ENCODE assay signal across 1 cellular context in genomic region chr10:123139521-123140163, GRCh38.
TF ChIP-seq lines count a peak whose summit lies in the region.

No MANE protein-coding gene starts in this region.

TF ChIP-seq in K562, 482 proteins besides CTCF, POLR2A, EP300 and RAD21 (continued from another document):
- TF ChIP-seq NR0B1 (IDR thresholded peaks at IDR 0.05; ENCODE audit: partially characterized antibody) (no peak), MTF1 (CRISPR knock-in tag; IDR thresholded peaks at IDR 0.05; ENCODE audit: borderline replicate concordance) (no peak), KDM2B (CRISPR knock-in tag; IDR thresholded peaks at IDR 0.05) (no peak), POLR2G (IDR thresholded peaks at IDR 0.05; ENCODE audit: low read depth, low read length) (peak; percentile 76), MTA3 (IDR thresholded peaks at IDR 0.05; ENCODE audit: borderline replicate concordance) (peak; percentile 62; the same call in 1 of the 2 replicates), PTBP1 (IDR thresholded peaks at IDR 0.05; ENCODE audit: low read depth, low read length) (no peak), HCFC1 (IDR thresholded peaks at IDR 0.05; ENCODE audit: low read depth, low read length) (no peak), FOSL1 (tag; conservative IDR thresholded peaks at IDR 0.05) (no peak), HMGXB4 (CRISPR knock-in tag; IDR thresholded peaks at IDR 0.05) (no peak), YY1 (IDR thresholded peaks at IDR 0.05; ENCODE audit: borderline replicate concordance in 1 of 3, control insufficient read depth in 1 of 3, extremely low read depth in 1 of 3, insufficient read depth in 3 of 3, insufficient read length in 1 of 3, insufficient replicate concordance in 2 of 3, low read depth in 1 of 3, low read length in 2 of 3) (peak in 1 of 3 experiments; percentile 23), XRCC3 (IDR thresholded peaks at IDR 0.05) (no peak), ILF3 (IDR thresholded peaks at IDR 0.05; ENCODE audit: borderline replicate concordance) (no peak), ELF1 (tag; IDR thresholded peaks at IDR 0.05) (no peak), HDAC1 (IDR thresholded peaks at IDR 0.05) (peak in 1 of 2 experiments; percentile 53; a peak in 2 of 4 replicates), ZNF511 (CRISPR knock-in tag; IDR thresholded peaks at IDR 0.05) (no peak), FOXM1 (IDR thresholded peaks at IDR 0.05; ENCODE audit: low read depth) (no peak), FOXM1 (CRISPR knock-in tag; IDR thresholded peaks at IDR 0.05; ENCODE audit: low read depth) (no peak), CXXC5 (CRISPR knock-in tag; IDR thresholded peaks at IDR 0.05) (peak; percentile 68), ZNF197 (CRISPR knock-in tag; IDR thresholded peaks at IDR 0.05; ENCODE audit: low read depth) (no peak), ZNF584 (CRISPR knock-in tag; IDR thresholded peaks at IDR 0.05; ENCODE audit: low read depth) (no peak), ZBTB1 (CRISPR knock-in tag; IDR thresholded peaks at IDR 0.05; ENCODE audit: borderline replicate concordance, low read depth) (no peak), ZNF124 (CRISPR knock-in tag; IDR thresholded peaks at IDR 0.05) (no peak), PML (IDR thresholded peaks at IDR 0.05; ENCODE audit: low read length) (peak; percentile 53; the same call in 1 of the 2 replicates), MAZ (CRISPR knock-in tag; conservative IDR thresholded peaks at IDR 0.05 in 1 of 2, IDR thresholded peaks at IDR 0.05 in 1 of 2) (0 out of 4 replicates have a peak, but pooled peaks of 1 of the 2 experiments have one; percentile 17), GTF2F1 (IDR thresholded peaks at IDR 0.05; ENCODE audit: low read depth, low read length) (no peak), LEF1 (IDR thresholded peaks at IDR 0.05) (no peak)
- TF ChIP-seq, protein P1, sequence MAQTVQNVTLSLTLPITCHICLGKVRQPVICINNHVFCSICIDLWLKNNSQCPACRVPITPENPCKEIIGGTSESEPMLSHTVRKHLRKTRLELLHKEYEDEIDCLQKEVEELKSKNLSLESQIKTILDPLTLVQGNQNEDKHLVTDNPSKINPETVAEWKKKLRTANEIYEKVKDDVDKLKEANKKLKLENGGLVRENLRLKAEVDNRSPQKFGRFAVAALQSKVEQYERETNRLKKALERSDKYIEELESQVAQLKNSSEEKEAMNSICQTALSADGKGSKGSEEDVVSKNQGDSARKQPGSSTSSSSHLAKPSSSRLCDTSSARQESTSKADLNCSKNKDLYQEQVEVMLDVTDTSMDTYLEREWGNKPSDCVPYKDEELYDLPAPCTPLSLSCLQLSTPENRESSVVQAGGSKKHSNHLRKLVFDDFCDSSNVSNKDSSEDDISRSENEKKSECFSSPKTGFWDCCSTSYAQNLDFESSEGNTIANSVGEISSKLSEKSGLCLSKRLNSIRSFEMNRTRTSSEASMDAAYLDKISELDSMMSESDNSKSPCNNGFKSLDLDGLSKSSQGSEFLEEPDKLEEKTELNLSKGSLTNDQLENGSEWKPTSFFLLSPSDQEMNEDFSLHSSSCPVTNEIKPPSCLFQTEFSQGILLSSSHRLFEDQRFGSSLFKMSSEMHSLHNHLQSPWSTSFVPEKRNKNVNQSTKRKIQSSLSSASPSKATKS (CRISPR knock-in tag; IDR thresholded peaks at IDR 0.05): no peak
- TF ChIP-seq, protein P2, sequence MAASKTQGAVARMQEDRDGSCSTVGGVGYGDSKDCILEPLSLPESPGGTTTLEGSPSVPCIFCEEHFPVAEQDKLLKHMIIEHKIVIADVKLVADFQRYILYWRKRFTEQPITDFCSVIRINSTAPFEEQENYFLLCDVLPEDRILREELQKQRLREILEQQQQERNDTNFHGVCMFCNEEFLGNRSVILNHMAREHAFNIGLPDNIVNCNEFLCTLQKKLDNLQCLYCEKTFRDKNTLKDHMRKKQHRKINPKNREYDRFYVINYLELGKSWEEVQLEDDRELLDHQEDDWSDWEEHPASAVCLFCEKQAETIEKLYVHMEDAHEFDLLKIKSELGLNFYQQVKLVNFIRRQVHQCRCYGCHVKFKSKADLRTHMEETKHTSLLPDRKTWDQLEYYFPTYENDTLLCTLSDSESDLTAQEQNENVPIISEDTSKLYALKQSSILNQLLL (CRISPR knock-in tag; IDR thresholded peaks at IDR 0.05; ENCODE audit: borderline replicate concordance): no peak
- TF ChIP-seq, protein P3, sequence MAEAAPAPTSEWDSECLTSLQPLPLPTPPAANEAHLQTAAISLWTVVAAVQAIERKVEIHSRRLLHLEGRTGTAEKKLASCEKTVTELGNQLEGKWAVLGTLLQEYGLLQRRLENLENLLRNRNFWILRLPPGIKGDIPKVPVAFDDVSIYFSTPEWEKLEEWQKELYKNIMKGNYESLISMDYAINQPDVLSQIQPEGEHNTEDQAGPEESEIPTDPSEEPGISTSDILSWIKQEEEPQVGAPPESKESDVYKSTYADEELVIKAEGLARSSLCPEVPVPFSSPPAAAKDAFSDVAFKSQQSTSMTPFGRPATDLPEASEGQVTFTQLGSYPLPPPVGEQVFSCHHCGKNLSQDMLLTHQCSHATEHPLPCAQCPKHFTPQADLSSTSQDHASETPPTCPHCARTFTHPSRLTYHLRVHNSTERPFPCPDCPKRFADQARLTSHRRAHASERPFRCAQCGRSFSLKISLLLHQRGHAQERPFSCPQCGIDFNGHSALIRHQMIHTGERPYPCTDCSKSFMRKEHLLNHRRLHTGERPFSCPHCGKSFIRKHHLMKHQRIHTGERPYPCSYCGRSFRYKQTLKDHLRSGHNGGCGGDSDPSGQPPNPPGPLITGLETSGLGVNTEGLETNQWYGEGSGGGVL (CRISPR knock-in tag; IDR thresholded peaks at IDR 0.05): no peak
- TF ChIP-seq, protein P4, sequence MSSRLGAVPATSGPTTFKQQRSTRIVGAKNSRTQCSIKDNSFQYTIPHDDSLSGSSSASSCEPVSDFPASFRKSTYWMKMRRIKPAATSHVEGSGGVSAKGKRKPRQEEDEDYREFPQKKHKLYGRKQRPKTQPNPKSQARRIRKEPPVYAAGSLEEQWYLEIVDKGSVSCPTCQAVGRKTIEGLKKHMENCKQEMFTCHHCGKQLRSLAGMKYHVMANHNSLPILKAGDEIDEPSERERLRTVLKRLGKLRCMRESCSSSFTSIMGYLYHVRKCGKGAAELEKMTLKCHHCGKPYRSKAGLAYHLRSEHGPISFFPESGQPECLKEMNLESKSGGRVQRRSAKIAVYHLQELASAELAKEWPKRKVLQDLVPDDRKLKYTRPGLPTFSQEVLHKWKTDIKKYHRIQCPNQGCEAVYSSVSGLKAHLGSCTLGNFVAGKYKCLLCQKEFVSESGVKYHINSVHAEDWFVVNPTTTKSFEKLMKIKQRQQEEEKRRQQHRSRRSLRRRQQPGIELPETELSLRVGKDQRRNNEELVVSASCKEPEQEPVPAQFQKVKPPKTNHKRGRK (tag; IDR thresholded peaks at IDR 0.05): no peak
- TF ChIP-seq, protein P5, sequence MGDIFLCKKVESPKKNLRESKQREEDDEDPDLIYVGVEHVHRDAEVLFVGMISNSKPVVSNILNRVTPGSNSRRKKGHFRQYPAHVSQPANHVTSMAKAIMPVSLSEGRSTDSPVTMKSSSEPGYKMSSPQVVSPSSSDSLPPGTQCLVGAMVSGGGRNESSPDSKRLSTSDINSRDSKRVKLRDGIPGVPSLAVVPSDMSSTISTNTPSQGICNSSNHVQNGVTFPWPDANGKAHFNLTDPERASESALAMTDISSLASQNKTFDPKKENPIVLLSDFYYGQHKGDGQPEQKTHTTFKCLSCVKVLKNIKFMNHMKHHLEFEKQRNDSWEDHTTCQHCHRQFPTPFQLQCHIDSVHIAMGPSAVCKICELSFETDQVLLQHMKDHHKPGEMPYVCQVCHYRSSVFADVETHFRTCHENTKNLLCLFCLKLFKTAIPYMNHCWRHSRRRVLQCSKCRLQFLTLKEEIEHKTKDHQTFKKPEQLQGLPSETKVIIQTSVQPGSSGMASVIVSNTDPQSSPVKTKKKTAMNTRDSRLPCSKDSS (IDR thresholded peaks at IDR 0.05; ENCODE audit: low read depth, partially characterized antibody): no peak
- TF ChIP-seq, protein P6, sequence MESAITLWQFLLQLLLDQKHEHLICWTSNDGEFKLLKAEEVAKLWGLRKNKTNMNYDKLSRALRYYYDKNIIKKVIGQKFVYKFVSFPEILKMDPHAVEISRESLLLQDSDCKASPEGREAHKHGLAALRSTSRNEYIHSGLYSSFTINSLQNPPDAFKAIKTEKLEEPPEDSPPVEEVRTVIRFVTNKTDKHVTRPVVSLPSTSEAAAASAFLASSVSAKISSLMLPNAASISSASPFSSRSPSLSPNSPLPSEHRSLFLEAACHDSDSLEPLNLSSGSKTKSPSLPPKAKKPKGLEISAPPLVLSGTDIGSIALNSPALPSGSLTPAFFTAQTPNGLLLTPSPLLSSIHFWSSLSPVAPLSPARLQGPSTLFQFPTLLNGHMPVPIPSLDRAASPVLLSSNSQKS (CRISPR knock-in tag; IDR thresholded peaks at IDR 0.05): no peak
TF ChIP-seq in K562: peak in this region for 62.
